ENCODE assay signal across 15 cellular contexts in the genomic region with DNA sequence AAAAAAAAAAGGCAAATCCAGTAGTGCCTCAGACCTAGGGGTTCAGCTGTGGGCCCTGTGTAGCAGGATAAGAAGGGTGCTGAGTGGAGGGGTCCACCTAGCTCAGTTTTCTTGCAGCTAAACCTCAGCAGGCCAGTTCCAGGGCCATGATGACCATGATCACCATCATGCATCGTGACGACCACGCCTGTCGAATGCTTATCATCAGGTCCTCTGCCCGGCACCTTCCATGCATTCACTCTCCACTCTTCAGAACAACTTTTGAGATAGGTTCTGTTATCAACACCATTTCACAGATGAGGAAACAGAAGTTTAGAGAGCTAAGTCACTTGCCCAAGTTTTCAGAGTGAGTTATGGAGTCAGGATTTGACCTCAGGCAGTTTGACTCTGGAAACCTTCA.
"Had no signal": no experiment of that assay in that cellular context is flagged by ENCODE, and none has a peak within 500 bp of the region (broad histone marks: within the 10 kb centered on the region; RNA-seq: fewer than 3 reads in every experiment).

No MANE protein-coding gene starts in this region.

- H3K27me3 Mint-ChIP-seq: progenitor cell of endocrine pancreas; stimulated activated naive CD8-positive, alpha-beta T cell treated with anti-CD3 and anti-CD28 coated beads, Interleukin-15, amount 100 ng/mL, for 72 hours had no signal

- H3K4me3 Mint-ChIP-seq: activated T-helper 1 cell treated with anti-CD3 and anti-CD28 coated beads, Interleukin-12 subunit alpha, Interleukin-12 subunit beta, Interleukin-2, Interleukin-4 antibody, amounts not matched to agents 30 ng/mL and 10 ng/mL and 1 ng/mL, durations not matched to agents 14 hours and 24 hours and 36 hours; natural killer cell; stimulated activated naive CD8-positive, alpha-beta T cell treated with anti-CD3 and anti-CD28 coated beads, Interleukin-15, amount 100 ng/mL, for 72 hours; T-helper 1 cell treated with Interleukin-12 subunit alpha and Interleukin-12 subunit beta and Interleukin-4 antibody, amounts not matched to agents 30 μg/mL and 1 μg/mL, for 36 hours had no signal

- H3K27me3 ChIP-seq: cardiac muscle cell, colonic mucosa had no signal

- DNase-seq: activated CD4-positive, alpha-beta T cell treated with anti-CD3 and anti-CD28 coated beads, Interleukin-2, amount 50 U/mL, for 4 hours; activated CD4-positive, CD25-positive, alpha-beta regulatory T cell treated with anti-CD3 and anti-CD28 coated beads, Interleukin-2, amount 50 U/mL, for 72 hours; activated naive CD4-positive, alpha-beta T cell; colonic mucosa; hypothalamus; mucosa of descending colon; natural killer cell; stimulated activated CD4-positive, alpha-beta T cell treated with anti-CD3 and anti-CD28 coated beads, Interleukin-2, amount 100 ng/mL, for 48 hours had no signal

- H3K27ac ChIP-seq: cardiac muscle cell, colonic mucosa, SK-N-MC, thoracic aorta had no signal

- H3K4me3 ChIP-seq: cardiac muscle cell, colonic mucosa, mucosa of descending colon, SK-N-MC, thoracic aorta had no signal

- H3K4me1 Mint-ChIP-seq: natural killer cell; stimulated activated naive CD8-positive, alpha-beta T cell treated with anti-CD3 and anti-CD28 coated beads, Interleukin-15, amount 100 ng/mL, for 72 hours had no signal

- H3K36me3 Mint-ChIP-seq: natural killer cell had no signal

- H3K9me3 Mint-ChIP-seq: activated T-helper 1 cell treated with anti-CD3 and anti-CD28 coated beads, Interleukin-12 subunit alpha, Interleukin-12 subunit beta, Interleukin-2, Interleukin-4 antibody, amounts not matched to agents 30 ng/mL and 10 ng/mL and 1 ng/mL, durations not matched to agents 14 hours and 24 hours and 36 hours; natural killer cell; stimulated activated naive CD8-positive, alpha-beta T cell treated with anti-CD3 and anti-CD28 coated beads, Interleukin-15, amount 100 ng/mL, for 72 hours; T-helper 1 cell treated with Interleukin-12 subunit alpha and Interleukin-12 subunit beta and Interleukin-4 antibody, amounts not matched to agents 30 μg/mL and 1 μg/mL, for 36 hours had no signal

- H3K27ac Mint-ChIP-seq: activated T-helper 1 cell treated with anti-CD3 and anti-CD28 coated beads, Interleukin-12 subunit alpha, Interleukin-12 subunit beta, Interleukin-2, Interleukin-4 antibody, amounts not matched to agents 30 ng/mL and 10 ng/mL and 1 ng/mL, durations not matched to agents 14 hours and 24 hours and 36 hours; natural killer cell; progenitor cell of endocrine pancreas; T-helper 1 cell treated with Interleukin-12 subunit alpha and Interleukin-12 subunit beta and Interleukin-4 antibody, amounts not matched to agents 30 μg/mL and 1 μg/mL, for 36 hours had no signal

- H3K9me3 ChIP-seq: colonic mucosa, mucosa of descending colon, thoracic aorta had no signal

- H3K36me3 ChIP-seq: cardiac muscle cell, colonic mucosa, thoracic aorta had no signal
